21 cellular contexts compared by ENCODE assay signal in genomic region chr16:19361587-19361986, GRCh38. TPM values are rescaled to one million over a fixed set of nuclear protein-coding genes. Genes with fewer than 3 reads are reported as not detected.
DNase-seq lines count a peak whose midpoint lies in the region; ATAC-seq and TF ChIP-seq lines count a peak whose summit lies in the region.
"Had no signal": no experiment of that assay in that cellular context is flagged by ENCODE, and none has a peak within 500 bp of the region (broad histone marks: within the 10 kb centered on the region; RNA-seq: fewer than 3 reads in every experiment).

No MANE protein-coding gene starts in this region.

- H3K9me3 ChIP-seq in left lung = no peaks in the 10 kb centered on the region
- H3K9me3 ChIP-seq: Caco-2 had no signal

- no peak overlapping the region for H3K4me3 ChIP-seq in coronary artery
- no peak overlapping the region for H3K4me3 ChIP-seq in left lung
- H3K4me3 ChIP-seq in retinal pigment epithelial cell (ENCODE audit: low read length) = no peak overlapping the region
- H3K4me3 ChIP-seq: A549; BLaER1 treated with 17β-estradiol and CSF1 and Interleukin-3, amounts not matched to agents 10 nM and 100 nM had no signal

- H3K4me1 ChIP-seq in left lung = no peaks in the 10 kb centered on the region
- H3K4me1 ChIP-seq: A549 had no signal

- no peak overlapping the region for H3K27ac ChIP-seq in coronary artery
- H3K27ac ChIP-seq in left lung = no peak overlapping the region
- H3K27ac ChIP-seq: 22Rv1; A549; BLaER1 treated with 17β-estradiol and CSF1 and Interleukin-3, amounts not matched to agents 10 nM and 100 nM; C4-2B had no signal

- TF ChIP-seq CTCF in coronary artery (IDR thresholded peaks at IDR 0.05) (no peak), left lung (IDR thresholded peaks at IDR 0.05) (no peak), retinal pigment epithelial cell (conservative IDR thresholded peaks at IDR 0.05; ENCODE audit: low read depth, low read length) (no peak)

- intact Hi-C loops in left lung (cut with DNase I) = no loop called here

- ATAC-seq in left lung (peak; percentile 71), GM21447 (IDR thresholded peaks at IDR 0.05; ENCODE audit: unreplicated experiment) (no peak)
- ATAC-seq: A549; CD8-positive, alpha-beta T cell had no signal

- no peaks in the 10 kb centered on the region for H3K36me3 ChIP-seq in left lung
- H3K36me3 ChIP-seq: BLaER1 treated with 17β-estradiol and CSF1 and Interleukin-3, amounts not matched to agents 10 nM and 100 nM had no signal

- DNase-seq in M059J (ENCODE audit: low read depth) = peak; percentile 34
- DNase-seq in coronary artery (ENCODE audit: low spot score) = peak; percentile 16
- DNase-seq in left lung = no peak
- DNase-seq in retinal pigment epithelial cell (ENCODE audit: low read depth) = peak; percentile 45
- DNase-seq in kidney tubule cell (ENCODE audit: low spot score) = no peak
- DNase-seq in UCSD-AML1 (lab: John Stamatoyannopoulos, UW; ENCODE audit: unreplicated experiment) = no peak
- no peak for DNase-seq in NCI-H187 treated with DMSO at 0.1 percent for 48 hours (lab: John Stamatoyannopoulos, UW)
- DNase-seq: AML-193; Caco-2; Calu3; CD4-positive, alpha-beta T cell; CD8-positive, alpha-beta T cell; DMS79 treated with DMSO at 0.1 percent for 48 hours; GF-D8 had no signal

- no peaks in the 10 kb centered on the region for H3K27me3 ChIP-seq in left lung
- H3K27me3 ChIP-seq: BLaER1 treated with 17β-estradiol and CSF1 and Interleukin-3, amounts not matched to agents 10 nM and 100 nM had no signal

RNA-seq across cellular contexts. Expression of gene TMC5, which starts 56.1 kb away (rescaled TPM):
- total RNA-seq in M059J (2014; rRNA removed; shearing (Covaris generic)) = 0.15 TPM in 1 of 2 replicates, not detected in the other
- 100 to 1,000 TPM in 1 of 2 donors, 10 to 100 TPM in 1; 78.8 to 105 TPM for total RNA-seq in left lung
- total RNA-seq: A172; B cell; CD4-positive, alpha-beta T cell; CD8-positive, alpha-beta T cell had no signal

Comparison
In these comparisons a context has a peak if more than half of its experiments do, and no peak if none do; other contexts are left out.
1. DNase-seq: peak in M059J (single experiment), coronary artery (single experiment) and retinal pigment epithelial cell (single experiment); none in left lung (0 of 2), kidney tubule cell (single experiment), UCSD-AML1 (single experiment) and NCI-H187 treated with DMSO at 0.1 percent for 48 hours (single experiment).
2. RNA of gene TMC5, which starts 56.1 kb away (total RNA-seq): 78.8 to 105 TPM in left lung; 0.15 TPM in M059J; every median in the first group is over 10 times any median in the second.